Comparison of ENCODE assay signal across 18 cellular contexts in genomic region chr10:123742751-123743440, GRCh38.
DNase-seq lines count a peak whose midpoint lies in the region; ATAC-seq and TF ChIP-seq lines count a peak whose summit lies in the region.
"Had no signal": no experiment of that assay in that cellular context is flagged by ENCODE, and none has a peak within 500 bp of the region (broad histone marks: within the 10 kb centered on the region; RNA-seq: fewer than 3 reads in every experiment).

No MANE protein-coding gene starts in this region.

- no peak overlapping the region for H3K27ac ChIP-seq in BLaER1 treated with 17β-estradiol and CSF1 and Interleukin-3, amounts not matched to agents 10 nM and 100 nM
- no peak overlapping the region for H3K27ac ChIP-seq in tibial artery

- no peak overlapping the region for H3K4me3 ChIP-seq in BLaER1 treated with 17β-estradiol and CSF1 and Interleukin-3, amounts not matched to agents 10 nM and 100 nM
- no peak overlapping the region for H3K4me3 ChIP-seq in tibial artery
- H3K4me3 ChIP-seq: HAP-1 had no signal

- H3K9me3 ChIP-seq in BLaER1 treated with 17β-estradiol and CSF1 and Interleukin-3, amounts not matched to agents 10 nM and 100 nM (replicated peaks in 1 of 11) = no peaks in the 10 kb centered on the region
- H3K9me3 ChIP-seq in tibial artery = no peaks in the 10 kb centered on the region
- H3K9me3 ChIP-seq: HAP-1 had no signal

- H3K4me2 ChIP-seq in BLaER1 treated with 17β-estradiol and CSF1 and Interleukin-3, amounts not matched to agents 10 nM and 100 nM = peak overlapping the region in 8 of 11 experiments; percentile 11 to 66 (median 57); a peak in 14 of 22 replicates

- H3K4me1 ChIP-seq in BLaER1 treated with 17β-estradiol and CSF1 and Interleukin-3, amounts not matched to agents 10 nM and 100 nM = peaks cover 0 to 15% (median 12%) of the 10 kb centered on the region in 10 experiments; a peak in 13 of 20 replicates
- H3K4me1 ChIP-seq in tibial artery = peaks cover 0 to 9% (median 2%) of the 10 kb centered on the region in 4 donors
- H3K4me1 ChIP-seq: HAP-1 had no signal

- H3K27me3 ChIP-seq in BLaER1 treated with 17β-estradiol and CSF1 and Interleukin-3, amounts not matched to agents 10 nM and 100 nM = peaks cover 0 to 10% (median 0%) of the 10 kb centered on the region in 11 experiments; a peak in 2 of 22 replicates
- no peaks in the 10 kb centered on the region for H3K27me3 ChIP-seq in tibial artery

- TF ChIP-seq CTCF in tibial artery (IDR thresholded peaks at IDR 0.05) = no peak

- DNase-seq in EH (ENCODE audit: low read depth) = peak; percentile 3
- DNase-seq in SK-N-DZ (ENCODE audit: low spot score) = peak; percentile 79
- DNase-seq in left kidney (ENCODE audit: low read depth, low spot score) = peak; percentile 34
- no peak for DNase-seq in tibial artery
- DNase-seq: ACHN; CD4-positive, CD25-positive, alpha-beta regulatory T cell; COR-L47; EL; NCI-H1092 treated with DMSO at 0.1 percent for 48 hours; NCI-H1694 treated with DMSO at 0.1 percent for 48 hours; NCI-H2107; NCI-H526 treated with DMSO at 0.1 percent for 48 hours; NK-92 treated with Interleukin-12 subunit alpha and Interleukin-12 subunit beta, amount 100 ng/mL, for 24 hours had no signal

- ATAC-seq in HG02571 (IDR thresholded peaks at IDR 0.05; ENCODE audit: unreplicated experiment) (no peak), GM21381 (IDR thresholded peaks at IDR 0.05; ENCODE audit: unreplicated experiment) (no peak)
- ATAC-seq: Right ventricle myocardium inferior had no signal

- intact Hi-C loops in tibial artery (cut with DNase I; ENCODE audit: low total_unique reads) = no loop called here

- H4K20me1 ChIP-seq in BLaER1 treated with 17β-estradiol and CSF1 and Interleukin-3, amounts not matched to agents 10 nM and 100 nM = no peaks in the 10 kb centered on the region; a peak in 1 of 22 replicates

- no peak overlapping the region for H3K9ac ChIP-seq in BLaER1 treated with 17β-estradiol and CSF1 and Interleukin-3, amounts not matched to agents 10 nM and 100 nM

- H3K36me3 ChIP-seq in BLaER1 treated with 17β-estradiol and CSF1 and Interleukin-3, amounts not matched to agents 10 nM and 100 nM = no peaks in the 10 kb centered on the region
- no peaks in the 10 kb centered on the region for H3K36me3 ChIP-seq in tibial artery
- H3K36me3 ChIP-seq: HAP-1 had no signal

Comparison
In these comparisons a context has a peak if more than half of its experiments do, and no peak if none do; other contexts are left out.
1. DNase-seq: peak in EH (single experiment), SK-N-DZ (single experiment) and left kidney (single experiment); none in tibial artery (0 of 2).